Comparison of ENCODE assay signal across 8 cellular contexts in genomic region chr22:30667092-30667485, GRCh38. TPM values are rescaled to one million over a fixed set of nuclear protein-coding genes. Genes with fewer than 3 reads are reported as not detected.
DNase-seq lines count a peak whose midpoint lies in the region; ATAC-seq and TF ChIP-seq lines count a peak whose summit lies in the region.

No MANE protein-coding gene starts in this region.

- POLR2A ChIA-PET in PC-3 (lab: Charles Lee; ENCODE audit: unreplicated experiment) = interaction anchor here (0.6 kb wide), 1 partner anchor 299 kb away, joined by 8 read pairs; no protein-coding TSS in a partner anchor

- H3K4me2 ChIP-seq in PC-3 (ENCODE audit: low read length) = peak overlapping the region; percentile 98

- no peaks in the 10 kb centered on the region for H3K9me2 ChIP-seq in PC-3 (replicated peaks; ENCODE audit: low read length)

- no peak for TF ChIP-seq CTCF in PC-3 (conservative IDR thresholded peaks at IDR 0.05; ENCODE audit: low read depth, low read length)

- H3F3A ChIP-seq in PC-3 (ENCODE audit: low read length, unreplicated experiment) = no peaks in the 10 kb centered on the region

- H3K4me3 ChIP-seq in PC-3 (ENCODE audit: low read length) = peak overlapping the region; percentile 82
- peak overlapping the region; percentile 72 for H3K4me3 ChIP-seq in neuron (ENCODE audit: low read length)

- H3K9me3 ChIP-seq in PC-3 (ENCODE audit: low read length) (no peaks in the 10 kb centered on the region), neuron (ENCODE audit: low read length) (no peaks in the 10 kb centered on the region)

- H3K4me1 ChIP-seq in PC-3 (ENCODE audit: insufficient read depth, low read length) (peaks cover 13% of the 10 kb centered on the region; the same call in 1 of the 2 replicates), neuron (ENCODE audit: insufficient read depth, low read length) (peaks cover 13% of the 10 kb centered on the region)

- peak overlapping the region; percentile 81 to 90 for H3K4me3 Mint-ChIP-seq in effector memory CD8-positive, alpha-beta T cell

- intact Hi-C loops in PC-3 (cut with micrococcal nuclease) = loop anchor here (10.0 kb wide), 1 partner anchor 88 kb away; no protein-coding TSS in a partner anchor

- H3K27me3 Mint-ChIP-seq in effector memory CD8-positive, alpha-beta T cell = no peaks in the 10 kb centered on the region

- H3K9ac ChIP-seq in PC-3 (ENCODE audit: low read length) = peak overlapping the region; percentile 76

- H4K20me1 ChIP-seq in PC-3 (ENCODE audit: low read length) = no peaks in the 10 kb centered on the region

- BruUV-seq in PC-3 (replicated peaks; lab: Mats Ljungman, UMichigan) = no TSS peak

- H3K27ac Mint-ChIP-seq in effector memory CD8-positive, alpha-beta T cell = peak overlapping the region; percentile 90 to 92

- H3K4me1 Mint-ChIP-seq in effector memory CD8-positive, alpha-beta T cell (ENCODE audit: low read depth in 2 of 2) = peaks cover 25 to 31% of the 10 kb centered on the region in 2 donors

- H3K79me2 ChIP-seq in PC-3 (ENCODE audit: low read length) = no peaks in the 10 kb centered on the region

- H3K27me3 ChIP-seq in PC-3 (ENCODE audit: low read length) = no peaks in the 10 kb centered on the region
- H3K27me3 ChIP-seq in neuron (ENCODE audit: insufficient read depth, low read length) = peaks cover 4% of the 10 kb centered on the region

- H3K36me3 Mint-ChIP-seq in effector memory CD8-positive, alpha-beta T cell (ENCODE audit: insufficient read depth) = peaks cover 38% of the 10 kb centered on the region

- H3K9me3 Mint-ChIP-seq in effector memory CD8-positive, alpha-beta T cell = no peaks in the 10 kb centered on the region

- ATAC-seq in GM21367 (IDR thresholded peaks at IDR 0.05; ENCODE audit: unreplicated experiment) = peak; percentile 8
- ATAC-seq in PC-3 = peak; percentile 4
- no peak for ATAC-seq in effector memory CD8-positive, alpha-beta T cell (replicated peaks)
- ATAC-seq in GM18519 (IDR thresholded peaks at IDR 0.05; ENCODE audit: low FRiP score, unreplicated experiment) = no peak
- no peak for ATAC-seq in GM21360 (IDR thresholded peaks at IDR 0.05; ENCODE audit: unreplicated experiment)
- no peak for ATAC-seq in GM18498 (IDR thresholded peaks at IDR 0.05; ENCODE audit: unreplicated experiment)

- H3K36me3 ChIP-seq in PC-3 (ENCODE audit: low read depth, low read length) (no peaks in the 10 kb centered on the region), neuron (ENCODE audit: insufficient read depth, low read length) (no peaks in the 10 kb centered on the region)

- H2AFZ ChIP-seq in PC-3 (ENCODE audit: low read length) (peak overlapping the region; percentile 98), neuron (ENCODE audit: low read depth, low read length) (peak overlapping the region; percentile 86)

- no peak overlapping the region for H3K27ac ChIP-seq in PC-3 (ENCODE audit: low read length)

- DNase-seq in PC-3 (no peak), NCI-H2029 treated with DMSO at 0.1 percent for 48 hours (lab: John Stamatoyannopoulos, UW) (no peak)
- DNase-seq in effector memory CD8-positive, alpha-beta T cell = peak in 1 of 3 experiments; percentile 3

- CTCF ChIA-PET in PC-3 (lab: Charles Lee) = no interaction called here

RNA-seq across cellular contexts. Expression of gene DUSP18, which starts 0.6 kb away (rescaled TPM):
- 7.7 and 11.5 TPM in 2 replicates for total RNA-seq in PC-3 (2014; rRNA removed)

RNA-seq across cellular contexts. Expression of gene OSBP2, which starts 27.6 kb away (rescaled TPM):
- 10.2 and 15.1 TPM in 2 replicates for total RNA-seq in PC-3 (2014; rRNA removed)

RNA-seq across cellular contexts. Expression of gene SLC35E4, which starts 31.5 kb away (rescaled TPM):
- 16.8 and 18.1 TPM in 2 replicates for total RNA-seq in PC-3 (2014; rRNA removed)

Comparison
In these comparisons a context has a peak if more than half of its experiments do, and no peak if none do; other contexts are left out.
1. ATAC-seq: peak in GM21367 (single experiment) and PC-3 (single experiment); none in effector memory CD8-positive, alpha-beta T cell (single experiment), GM18519 (single experiment), GM21360 (single experiment) and GM18498 (single experiment).